Comparison of ENCODE assay signal across 34 cellular contexts in the genomic region with DNA sequence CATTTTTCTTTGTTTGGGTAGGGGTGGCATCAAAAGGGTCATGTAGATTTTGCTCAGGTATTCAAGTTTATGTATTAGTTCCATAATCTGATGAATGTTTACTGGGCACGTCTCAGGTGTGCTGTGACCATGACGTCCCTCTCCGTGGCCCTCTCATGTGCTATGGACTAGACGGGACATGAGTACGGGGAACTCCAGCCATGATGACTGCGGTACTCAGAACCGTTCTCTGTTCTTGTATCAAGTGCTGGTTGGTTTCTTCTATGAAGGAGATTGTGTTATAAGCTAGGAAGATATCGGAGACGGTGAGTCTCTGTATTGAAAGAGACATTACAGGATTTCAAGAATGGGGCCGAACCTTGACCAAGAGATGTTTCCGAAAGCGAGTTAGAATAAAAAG.
"Had no signal": no experiment of that assay in that cellular context is flagged by ENCODE, and none has a peak within 500 bp of the region (broad histone marks: within the 10 kb centered on the region; RNA-seq: fewer than 3 reads in every experiment).

No MANE protein-coding gene starts in this region.

- H3K36me3 ChIP-seq: MG63 had no signal

- H3K4me3 ChIP-seq: MG63 had no signal

- DNase-seq: Karpas-422, Kasumi-1, MG63, MM.1S, MV-4-11, NCI-H1048, NCI-H1092, NCI-H1092 treated with DMSO at 0.1 percent for 48 hours, NCI-H1105, NCI-H1417, NCI-H1417 treated with DMSO at 0.1 percent for 48 hours, NCI-H1436, NCI-H1436 treated with DMSO at 0.1 percent for 48 hours, NCI-H146, NCI-H1694, NCI-H1694 treated with DMSO at 0.1 percent for 48 hours, NCI-H187, NCI-H187 treated with DMSO at 0.1 percent for 48 hours, NCI-H1930, NCI-H2029, NCI-H2029 treated with DMSO at 0.1 percent for 48 hours, NCI-H2081, NCI-H2081 treated with DMSO at 0.1 percent for 48 hours, NCI-H2107, NCI-H2171, NCI-H2171 treated with DMSO at 0.1 percent for 48 hours, NCI-H2227 treated with DMSO at 0.1 percent for 48 hours, NCI-H226, NCI-H345, NCI-H446, NCI-H446 treated with DMSO at 0.1 percent for 48 hours, NCI-H510A, NCI-H510A treated with DMSO at 0.1 percent for 48 hours had no signal

- H3K27me3 ChIP-seq: MG63 had no signal

- H3K9me3 ChIP-seq: MG63 had no signal

- H3K27ac ChIP-seq: KMS-11 had no signal
